Comparison of ENCODE assay signal across 12 cellular contexts in genomic region chr21:42844411-42845113, GRCh38. TPM values are rescaled to one million over a fixed set of nuclear protein-coding genes. Genes with fewer than 3 reads are reported as not detected.
A peak's percentile ranks its signal among the peaks of the same experiment; 100 is the strongest.
DNase-seq lines count a peak whose midpoint lies in the region; ATAC-seq and TF ChIP-seq lines count a peak whose summit lies in the region.
"Had no signal": no experiment of that assay in that cellular context is flagged by ENCODE, and none has a peak within 500 bp of the region (broad histone marks: within the 10 kb centered on the region; RNA-seq: fewer than 3 reads in every experiment).

No MANE protein-coding gene starts in this region.

- H3K27me3 ChIP-seq in right atrium auricular region (no peaks in the 10 kb centered on the region), neuronal stem cell (ENCODE audit: control insufficient read depth in 3 of 3, insufficient read depth in 3 of 3, low read depth in 1 of 3, low read length in 3 of 3) (no peaks in the 10 kb centered on the region), neural progenitor cell (no peaks in the 10 kb centered on the region)

- peaks cover 9% of the 10 kb centered on the region for H3K4me1 Mint-ChIP-seq in neural progenitor cell

- no peak overlapping the region for H2BK15ac ChIP-seq in neuronal stem cell (ENCODE audit: low read length)

- ATAC-seq in Right ventricle myocardium inferior: peak; percentile 97

- H2BK5ac ChIP-seq in neuronal stem cell (ENCODE audit: low read length): no peak overlapping the region

- H2AFZ ChIP-seq in neuronal stem cell (ENCODE audit: low read length): no peak overlapping the region
- no peak overlapping the region for H2AFZ ChIP-seq in neural progenitor cell (replicated peaks)
- H2AFZ ChIP-seq: GM23248, parathyroid adenoma had no signal

- H3K4me1 ChIP-seq in right atrium auricular region (no peaks in the 10 kb centered on the region), neuronal stem cell (ENCODE audit: control insufficient read depth in 2 of 2, insufficient read depth in 1 of 2, low read depth in 1 of 2, low read length in 2 of 2) (peaks cover 0 to 4% of the 10 kb centered on the region in 2 donors), neural progenitor cell (no peaks in the 10 kb centered on the region)
- H3K4me1 ChIP-seq: parathyroid adenoma had no signal

- peak overlapping the region; percentile 17 for H4K8ac ChIP-seq in neuronal stem cell (ENCODE audit: low read depth, low read length)

- peak overlapping the region in 1 of 2 donors; percentile 48 for H3K27ac ChIP-seq in right atrium auricular region
- H3K27ac ChIP-seq in neuronal stem cell (replicated peaks; ENCODE audit: low read length): no peak overlapping the region
- H3K27ac ChIP-seq in neural progenitor cell: no peak overlapping the region
- H3K27ac ChIP-seq: GM23248, parathyroid adenoma had no signal

- H3K4me2 ChIP-seq in neuronal stem cell (ENCODE audit: insufficient read depth, low read length, poor library complexity, severe bottlenecking): peak overlapping the region; percentile 2
- no peak overlapping the region for H3K4me2 ChIP-seq in neural progenitor cell

- DNase-seq in Right ventricle myocardium inferior (ENCODE audit: missing footprints) (peak; percentile 73), right atrium auricular region (ENCODE audit: low spot score) (no peak), fibroblast of peridontal ligament (ENCODE audit: extremely low read depth) (peak; percentile 14), neuronal stem cell (ENCODE audit: low spot score) (no peak), NCI-H146 (lab: John Stamatoyannopoulos, UW) (no peak), T1000 (lab: John Stamatoyannopoulos, UW) (no peak), NCI-H1694 (lab: John Stamatoyannopoulos, UW) (no peak), neural progenitor cell (ENCODE audit: low spot score) (no peak)
- DNase-seq: activated CD4-positive, alpha-beta T cell treated with anti-CD3 and anti-CD28 coated beads for 1 hour; GM23248; SHP77 had no signal

- peak overlapping the region; percentile 56 for H3K14ac ChIP-seq in neuronal stem cell (ENCODE audit: low read length)

- peaks cover 33% of the 10 kb centered on the region for H3K36me3 Mint-ChIP-seq in neural progenitor cell

- intact Hi-C loops in Right ventricle myocardium inferior (cut with DNase I): no loop called here

- H2BK120ac ChIP-seq in neuronal stem cell (ENCODE audit: low read depth, low read length): no peak overlapping the region

- H4K20me1 ChIP-seq in neural progenitor cell (ENCODE audit: low read depth): peaks cover 15% of the 10 kb centered on the region

- no peak overlapping the region for H2AK5ac ChIP-seq in neuronal stem cell (ENCODE audit: low read depth, low read length)

- H3K4ac ChIP-seq in neuronal stem cell (ENCODE audit: low read length): no peak overlapping the region

- H3K9me3 ChIP-seq in right atrium auricular region (no peaks in the 10 kb centered on the region), neuronal stem cell (replicated peaks in 1 of 2; ENCODE audit: control insufficient read depth in 2 of 2, insufficient read depth in 1 of 2, low read depth in 1 of 2, low read length in 2 of 2) (peaks cover 0 to 7% of the 10 kb centered on the region in 2 donors), neural progenitor cell (ENCODE audit: low read depth) (no peaks in the 10 kb centered on the region)

- H3K79me1 ChIP-seq in neuronal stem cell (ENCODE audit: low read depth, low read length): peaks cover 16% of the 10 kb centered on the region

- H3K23ac ChIP-seq in neuronal stem cell (ENCODE audit: low read depth, low read length, poor library complexity): peak overlapping the region; percentile 31

- no peak overlapping the region for H3K4me3 Mint-ChIP-seq in neural progenitor cell

- H3K18ac ChIP-seq in neuronal stem cell (ENCODE audit: low read length): no peak overlapping the region

- no peaks in the 10 kb centered on the region for H3F3A ChIP-seq in neural progenitor cell (ENCODE audit: low read depth)

- no peak overlapping the region for H2BK12ac ChIP-seq in neuronal stem cell (ENCODE audit: low read length)

- H3K27ac Mint-ChIP-seq in neural progenitor cell: no peak overlapping the region

- H4K91ac ChIP-seq in neuronal stem cell (ENCODE audit: low read depth, low read length, poor library complexity): no peak overlapping the region

- no peak for TF ChIP-seq CTCF in right atrium auricular region (IDR thresholded peaks at IDR 0.05)
- no peak for TF ChIP-seq CTCF in neural progenitor cell (IDR thresholded peaks at IDR 0.05)

- H3K4me3 ChIP-seq in right atrium auricular region: no peak overlapping the region
- H3K4me3 ChIP-seq in neuronal stem cell (ENCODE audit: low read length in 2 of 2): no peak overlapping the region
- H3K4me3 ChIP-seq in neural progenitor cell: no peak overlapping the region
- H3K4me3 ChIP-seq: GM23248 had no signal

- H3K79me2 ChIP-seq in neural progenitor cell (ENCODE audit: low read depth): peaks cover 23% of the 10 kb centered on the region
- H3K79me2 ChIP-seq: parathyroid adenoma had no signal

- H3K9ac ChIP-seq in neuronal stem cell (ENCODE audit: low read depth, low read length, poor library complexity) (no peak overlapping the region), neural progenitor cell (no peak overlapping the region)
- H3K9ac ChIP-seq: GM23248, parathyroid adenoma had no signal

- no peaks in the 10 kb centered on the region for H3K27me3 Mint-ChIP-seq in neural progenitor cell (ENCODE audit: insufficient read depth, low read depth)

- peaks cover 34% of the 10 kb centered on the region for H3K36me3 ChIP-seq in right atrium auricular region
- H3K36me3 ChIP-seq in neuronal stem cell (replicated peaks in 1 of 2; ENCODE audit: control insufficient read depth in 2 of 2, insufficient read depth in 2 of 2, low read length in 2 of 2): peaks cover 47 to 81% of the 10 kb centered on the region in 2 donors
- H3K36me3 ChIP-seq in neural progenitor cell: peaks cover 3% of the 10 kb centered on the region

- WGBS in neuronal stem cell (ENCODE audit: extremely low coverage in 2 of 2, insufficient read length in 2 of 2, insufficient replicate concordance in 1 of 2), 2 donors: no CpG with 5 or more reads among the region's 22 CpGs

- H3K9me3 Mint-ChIP-seq in neural progenitor cell: no peaks in the 10 kb centered on the region

RNA-seq across cellular contexts. Expression of gene WDR4, which starts 34.8 kb away (rescaled TPM):
- total RNA-seq in Right ventricle myocardium inferior (6.5 TPM), right atrium auricular region (1 to 10 TPM; 1.7 to 4.8 TPM), neural progenitor cell (ENCODE audit: low replicate concordance) (5.7 and 14.6 TPM in 2 replicates)
- polyA plus RNA-seq in neuronal stem cell (2013, experiment 1 of 2): 6.2 TPM
- polyA plus RNA-seq in neuronal stem cell (2013, experiment 2 of 2): 6.2 TPM

RNA-seq across cellular contexts. Expression of gene NDUFV3, which starts 48.5 kb away (rescaled TPM):
- total RNA-seq in Right ventricle myocardium inferior (61.0 TPM), right atrium auricular region (10 to 100 TPM; 28.8 to 37.4 TPM), neural progenitor cell (ENCODE audit: low replicate concordance) (16.7 and 24.4 TPM in 2 replicates)
- 25.5 TPM for polyA plus RNA-seq in neuronal stem cell (2013, experiment 1 of 2)
- polyA plus RNA-seq in neuronal stem cell (2013, experiment 2 of 2): 25.6 TPM

Comparison
In these comparisons a context has a peak if more than half of its experiments do, and no peak if none do; other contexts are left out.
1. DNase-seq: peak in Right ventricle myocardium inferior (single experiment) and fibroblast of peridontal ligament (single experiment); none in right atrium auricular region (single experiment), neuronal stem cell (single experiment), NCI-H146 (single experiment), T1000 (single experiment), NCI-H1694 (single experiment) and neural progenitor cell (single experiment).